In genomic region chr1:31801450-31801849, GRCh38 we compare ENCODE assay signal across 29 cellular contexts. TPM values are rescaled to one million over a fixed set of nuclear protein-coding genes. Genes with fewer than 3 reads are reported as not detected.
DNase-seq lines count a peak whose midpoint lies in the region; FAIRE-seq and TF ChIP-seq lines count a peak whose summit lies in the region.
"Had no signal": no experiment of that assay in that cellular context is flagged by ENCODE, and none has a peak within 500 bp of the region (broad histone marks: within the 10 kb centered on the region; RNA-seq: fewer than 3 reads in every experiment).

No MANE protein-coding gene starts in this region.

- peak; percentile 42 for DNase-seq in H7
- DNase-seq in NOMO-1 treated with dmso at 0.1 percent for 144 hours (lab: John Stamatoyannopoulos, UW; ENCODE audit: unreplicated experiment): peak; percentile 33
- peak; percentile 79 for DNase-seq in esophagus muscularis mucosa (ENCODE audit: extremely low spot score)
- DNase-seq in NCI-H446 (lab: John Stamatoyannopoulos, UW): no peak
- DNase-seq in COLO668 (lab: John Stamatoyannopoulos, UW; ENCODE audit: unreplicated experiment): no peak
- no peak for DNase-seq in D721Med (ENCODE audit: insufficient read length, low spot score)
- no peak for DNase-seq in chondrocyte (ENCODE audit: low spot score)
- DNase-seq: activated CD4-positive, alpha-beta T cell treated with anti-CD3 and anti-CD28 coated beads for 1 hour; activated T-cell treated with anti-CD3 and anti-CD28 coated beads, Interleukin-2, amount 50 U/mL, for 4 hours; BE2C; Caco-2; cerebellar nuclear complex; DMS79 treated with DMSO at 0.1 percent for 48 hours; gastrocnemius medialis; Kasumi-1; NCI-H1092 treated with DMSO at 0.1 percent for 48 hours; NCI-H187 treated with DMSO at 0.1 percent for 48 hours; NCI-H2171 treated with DMSO at 0.1 percent for 48 hours; NCI-H524; nucleus accumbens; SK-N-SH; stimulated activated naive CD8-positive, alpha-beta T cell treated with anti-CD3 and anti-CD28 coated beads, Interleukin-15, amount 100 ng/mL, for 72 hours had no signal

- WGBS in esophagus muscularis mucosa: 52% methylated on average over 1 of the region's 1 CpG

- peaks cover 52% of the 10 kb centered on the region for H3K4me1 ChIP-seq in BLaER1
- peaks cover 0 to 7% (median 0%) of the 10 kb centered on the region in 4 donors for H3K4me1 ChIP-seq in esophagus muscularis mucosa
- H3K4me1 ChIP-seq: BE2C, Caco-2, gastrocnemius medialis had no signal

- no peak for TF ChIP-seq POLR2A in esophagus muscularis mucosa (IDR thresholded peaks at IDR 0.05; ENCODE audit: low read depth)

- H3K27ac Mint-ChIP-seq in chondrocyte (ENCODE audit: unreplicated experiment): no peak overlapping the region
- H3K27ac Mint-ChIP-seq: stimulated activated naive CD8-positive, alpha-beta T cell treated with anti-CD3 and anti-CD28 coated beads, Interleukin-15, amount 100 ng/mL, for 72 hours; T-helper 1 cell treated with Interleukin-12 subunit alpha and Interleukin-12 subunit beta and Interleukin-4 antibody, amounts not matched to agents 30 μg/mL and 1 μg/mL, for 36 hours had no signal

- no peaks in the 10 kb centered on the region for H4K20me1 ChIP-seq in BLaER1

- intact Hi-C loops in esophagus muscularis mucosa (cut with DNase I): no loop called here

- H3K27me3 ChIP-seq in BLaER1: no peaks in the 10 kb centered on the region
- no peaks in the 10 kb centered on the region for H3K27me3 ChIP-seq in H7 (ENCODE audit: control insufficient read depth, insufficient read depth, low read length)
- peaks cover 0 to 32% (median 0%) of the 10 kb centered on the region in 4 donors for H3K27me3 ChIP-seq in esophagus muscularis mucosa
- H3K27me3 ChIP-seq: BE2C, dorsolateral prefrontal cortex had no signal

- no peak overlapping the region for H3K4me3 ChIP-seq in BLaER1
- no peak overlapping the region for H3K4me3 ChIP-seq in H7 (ENCODE audit: insufficient read depth, low read depth, low read length)
- H3K4me3 ChIP-seq in esophagus muscularis mucosa: no peak overlapping the region
- H3K4me3 ChIP-seq: gastrocnemius medialis, hepatocyte, tibial artery had no signal

- no peaks in the 10 kb centered on the region for H3K27me3 Mint-ChIP-seq in chondrocyte (ENCODE audit: low read depth)
- H3K27me3 Mint-ChIP-seq: stimulated activated naive CD8-positive, alpha-beta T cell treated with anti-CD3 and anti-CD28 coated beads, Interleukin-15, amount 100 ng/mL, for 72 hours had no signal

- H3K9me3 ChIP-seq in BLaER1 (no peaks in the 10 kb centered on the region), esophagus muscularis mucosa (no peaks in the 10 kb centered on the region)
- H3K9me3 ChIP-seq: BE2C, Caco-2, gastrocnemius medialis, SK-N-SH, tibial artery had no signal

- no peaks in the 10 kb centered on the region for H3K36me3 Mint-ChIP-seq in chondrocyte (ENCODE audit: low read depth)

- no peak overlapping the region for H3K4me3 Mint-ChIP-seq in chondrocyte (ENCODE audit: unreplicated experiment)
- H3K4me3 Mint-ChIP-seq: activated T-cell treated with anti-CD3 and anti-CD28 coated beads, Interleukin-2, amount 50 U/mL, for 4 hours; stimulated activated naive CD8-positive, alpha-beta T cell treated with anti-CD3 and anti-CD28 coated beads, Interleukin-15, amount 100 ng/mL, for 72 hours; T-helper 1 cell treated with Interleukin-12 subunit alpha and Interleukin-12 subunit beta and Interleukin-4 antibody, amounts not matched to agents 30 μg/mL and 1 μg/mL, for 36 hours had no signal

- H3K27ac ChIP-seq in BLaER1 (no peak overlapping the region), esophagus muscularis mucosa (replicated peaks in 1 of 4) (no peak overlapping the region)
- H3K27ac ChIP-seq: gastrocnemius medialis, hepatocyte, tibial artery had no signal

- no peaks in the 10 kb centered on the region for H3K36me3 ChIP-seq in BLaER1
- H3K36me3 ChIP-seq in H7 (replicated peaks; ENCODE audit: control insufficient read depth, insufficient read depth, low read length): no peaks in the 10 kb centered on the region
- no peaks in the 10 kb centered on the region for H3K36me3 ChIP-seq in esophagus muscularis mucosa
- H3K36me3 ChIP-seq: BE2C, gastrocnemius medialis, tibial artery had no signal

- no peak for TF ChIP-seq EP300 in esophagus muscularis mucosa (IDR thresholded peaks at IDR 0.05)

- no peak overlapping the region for H3K9ac ChIP-seq in BLaER1
- H3K9ac ChIP-seq: SK-N-SH had no signal

- H3K4me2 ChIP-seq in BLaER1: peak overlapping the region; percentile 61; the same call in 1 of the 2 replicates
- H3K4me2 ChIP-seq: hepatocyte, SK-N-SH had no signal

- FAIRE-seq in D721Med (lab: Jason Lieb, UNC): no peak

- H3K9me3 Mint-ChIP-seq in chondrocyte (ENCODE audit: low read depth): no peaks in the 10 kb centered on the region
- H3K9me3 Mint-ChIP-seq: activated T-cell treated with anti-CD3 and anti-CD28 coated beads, Interleukin-2, amount 50 U/mL, for 4 hours; stimulated activated naive CD8-positive, alpha-beta T cell treated with anti-CD3 and anti-CD28 coated beads, Interleukin-15, amount 100 ng/mL, for 72 hours; T-helper 1 cell treated with Interleukin-12 subunit alpha and Interleukin-12 subunit beta and Interleukin-4 antibody, amounts not matched to agents 30 μg/mL and 1 μg/mL, for 36 hours had no signal

- peaks cover 27% of the 10 kb centered on the region for H3K4me1 Mint-ChIP-seq in chondrocyte (ENCODE audit: low read depth)

- TF ChIP-seq CTCF in esophagus muscularis mucosa (IDR thresholded peaks at IDR 0.05): no peak
- no peak for TF ChIP-seq CTCF in D721Med (IDR thresholded peaks at IDR 0.05; ENCODE audit: insufficient read depth, missing control alignments)
- no peak for TF ChIP-seq CTCF in chondrocyte (IDR thresholded peaks at IDR 0.05)

RNA-seq across cellular contexts. Expression of gene SPOCD1, which starts 14.4 kb away (rescaled TPM):
- 1.8 and 3.5 TPM in 2 replicates for total RNA-seq in H7 (2014; rRNA removed; shearing (Covaris generic))
- total RNA-seq in esophagus muscularis mucosa (under 1 TPM in 3 of 4 donors, not detected in 1; 0.17 to 0.19 (median 0.17) TPM), chondrocyte (0.46 to 7.3 TPM (median 5.2 TPM) in 3 replicates)
- total RNA-seq: activated CD8-positive, alpha-beta memory T cell treated with anti-CD3 and anti-CD28 coated beads for 36 hours; gastrocnemius medialis; skeletal muscle tissue had no signal

RNA-seq across cellular contexts. Expression of gene ADGRB2, which starts 37.3 kb away (rescaled TPM):
- total RNA-seq in H7 (2014; rRNA removed; shearing (Covaris generic)): 28.0 and 39.8 TPM in 2 replicates
- total RNA-seq in esophagus muscularis mucosa (1 to 10 TPM in 2 of 4 donors, under 1 TPM in 2; 0.83 to 4.2 (median 2.1) TPM), chondrocyte (11.9 to 20.4 TPM (median 12.2 TPM) in 3 replicates)

Comparison
In these comparisons a context has a peak if more than half of its experiments do, and no peak if none do; other contexts are left out.
1. DNase-seq: peak in H7 (single experiment), NOMO-1 treated with dmso at 0.1 percent for 144 hours (single experiment) and esophagus muscularis mucosa (single experiment); none in NCI-H446 (0 of 2), COLO668 (single experiment), D721Med (single experiment) and chondrocyte (single experiment).